In the genomic region with DNA sequence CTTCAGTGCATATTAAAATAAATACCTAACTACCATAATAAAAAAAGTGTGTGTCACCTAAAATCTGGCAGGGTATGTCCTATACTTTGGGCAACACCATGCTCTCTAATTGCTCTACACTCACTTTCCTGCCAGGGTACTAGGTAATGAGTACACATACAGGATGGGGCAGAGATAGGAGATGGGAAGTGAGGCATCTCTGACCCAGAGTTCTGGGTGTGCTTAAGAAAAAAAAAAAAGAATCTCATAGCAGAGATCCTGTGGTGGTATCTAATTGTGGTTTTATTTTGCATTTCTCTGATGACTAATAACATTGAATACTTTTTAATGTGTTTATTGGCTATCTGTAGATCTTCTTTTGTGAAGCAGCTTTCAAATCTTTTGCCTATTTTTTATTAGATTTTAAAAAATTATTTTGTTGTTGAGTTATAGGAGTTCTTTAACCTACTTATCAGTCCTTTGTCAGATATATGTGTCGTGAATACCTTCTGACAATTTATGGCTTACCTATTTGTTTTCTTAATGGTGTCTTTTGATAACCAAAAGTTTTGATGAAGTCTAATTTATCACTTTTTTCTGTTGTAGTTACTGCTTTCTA, we compare ENCODE assay signal across 1 cellular context.
TF ChIP-seq lines count a peak whose summit lies in the region.

No MANE protein-coding gene starts in this region.

TF ChIP-seq in SK-N-SH treated with all-trans-retinoic acid at 6 μM for 48 hours, 23 proteins besides CTCF, POLR2A, EP300 and RAD21 (continued from another document):
- TF ChIP-seq, protein P1, sequence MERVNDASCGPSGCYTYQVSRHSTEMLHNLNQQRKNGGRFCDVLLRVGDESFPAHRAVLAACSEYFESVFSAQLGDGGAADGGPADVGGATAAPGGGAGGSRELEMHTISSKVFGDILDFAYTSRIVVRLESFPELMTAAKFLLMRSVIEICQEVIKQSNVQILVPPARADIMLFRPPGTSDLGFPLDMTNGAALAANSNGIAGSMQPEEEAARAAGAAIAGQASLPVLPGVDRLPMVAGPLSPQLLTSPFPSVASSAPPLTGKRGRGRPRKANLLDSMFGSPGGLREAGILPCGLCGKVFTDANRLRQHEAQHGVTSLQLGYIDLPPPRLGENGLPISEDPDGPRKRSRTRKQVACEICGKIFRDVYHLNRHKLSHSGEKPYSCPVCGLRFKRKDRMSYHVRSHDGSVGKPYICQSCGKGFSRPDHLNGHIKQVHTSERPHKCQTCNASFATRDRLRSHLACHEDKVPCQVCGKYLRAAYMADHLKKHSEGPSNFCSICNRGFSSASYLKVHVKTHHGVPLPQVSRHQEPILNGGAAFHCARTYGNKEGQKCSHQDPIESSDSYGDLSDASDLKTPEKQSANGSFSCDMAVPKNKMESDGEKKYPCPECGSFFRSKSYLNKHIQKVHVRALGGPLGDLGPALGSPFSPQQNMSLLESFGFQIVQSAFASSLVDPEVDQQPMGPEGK (CRISPR knock-in tag; IDR thresholded peaks at IDR 0.05; ENCODE audit: borderline replicate concordance), result no peak
- TF ChIP-seq, protein P2, sequence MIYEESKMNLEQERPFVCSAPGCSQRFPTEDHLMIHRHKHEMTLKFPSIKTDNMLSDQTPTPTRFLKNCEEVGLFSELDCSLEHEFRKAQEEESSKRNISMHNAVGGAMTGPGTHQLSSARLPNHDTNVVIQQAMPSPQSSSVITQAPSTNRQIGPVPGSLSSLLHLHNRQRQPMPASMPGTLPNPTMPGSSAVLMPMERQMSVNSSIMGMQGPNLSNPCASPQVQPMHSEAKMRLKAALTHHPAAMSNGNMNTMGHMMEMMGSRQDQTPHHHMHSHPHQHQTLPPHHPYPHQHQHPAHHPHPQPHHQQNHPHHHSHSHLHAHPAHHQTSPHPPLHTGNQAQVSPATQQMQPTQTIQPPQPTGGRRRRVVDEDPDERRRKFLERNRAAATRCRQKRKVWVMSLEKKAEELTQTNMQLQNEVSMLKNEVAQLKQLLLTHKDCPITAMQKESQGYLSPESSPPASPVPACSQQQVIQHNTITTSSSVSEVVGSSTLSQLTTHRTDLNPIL (CRISPR knock-in tag; IDR thresholded peaks at IDR 0.05; ENCODE audit: low read depth), result no peak
- TF ChIP-seq ZFP3 (CRISPR knock-in tag; IDR thresholded peaks at IDR 0.05), result peak; percentile 92
- TF ChIP-seq ZC3H10 (CRISPR knock-in tag; IDR thresholded peaks at IDR 0.05), result no peak
- TF ChIP-seq ZNF70 (CRISPR knock-in tag; IDR thresholded peaks at IDR 0.05), result no peak
- no peak for TF ChIP-seq CSDC2 (CRISPR knock-in tag; IDR thresholded peaks at IDR 0.05)
TF ChIP-seq in SK-N-SH treated with all-trans-retinoic acid at 6 μM for 48 hours: peak in this region for 1.
